Comparison of ENCODE assay signal across 6 cellular contexts in genomic region chr6:10720960-10721849, GRCh38. TPM values are rescaled to one million over a fixed set of nuclear protein-coding genes. Genes with fewer than 3 reads are reported as not detected.
DNase-seq lines count a peak whose midpoint lies in the region; ATAC-seq and TF ChIP-seq lines count a peak whose summit lies in the region.
"Not testable (repeated sequence)": the region's sequence is repeated elsewhere in the genome, so short reads cannot be mapped to it uniquely, and the experiment has no call there.

No MANE protein-coding gene starts in this region.

- not testable (repeated sequence) for H3K27me3 ChIP-seq in GM23338 (ENCODE audit: insufficient read depth); RWPE2 (ENCODE audit: insufficient read depth, poor library complexity, severe bottlenecking); upper lobe of left lung

- ATAC-seq in GM23338; RWPE2 (ENCODE audit: low read depth); upper lobe of left lung (ENCODE audit: low FRiP score in 2 of 2): not testable (repeated sequence)

- H3K4me2 ChIP-seq in GM23338 = not testable (repeated sequence)

- peaks cover 26% of the 10 kb centered on the region for H3K4me1 Mint-ChIP-seq in GM23338
- H3K4me1 Mint-ChIP-seq in activated naive CD8-positive, alpha-beta T cell (ENCODE audit: low read depth) = peaks cover 47% of the 10 kb centered on the region
- H3K4me1 Mint-ChIP-seq in nephron progenitor cell = peaks cover 45% of the 10 kb centered on the region

- H3K27ac Mint-ChIP-seq in GM23338 (peak overlapping the region; percentile 34; the same call in 1 of the 2 replicates), nephron progenitor cell (peak overlapping the region; percentile 18)
- peak overlapping the region; percentile 90 for H3K27ac Mint-ChIP-seq in activated naive CD8-positive, alpha-beta T cell

- H3K4me3 Mint-ChIP-seq in GM23338 (peak overlapping the region; percentile 96; the same call in 2 of the 3 replicates), nephron progenitor cell (peak overlapping the region; percentile 97)
- H3K4me3 Mint-ChIP-seq in activated naive CD8-positive, alpha-beta T cell = peak overlapping the region; percentile 94

- not testable (repeated sequence) for H4K20me1 ChIP-seq in GM23338 (replicated peaks; ENCODE audit: insufficient read depth)

- not testable (repeated sequence) for H3K4me3 ChIP-seq in GM23338
- H3K4me3 ChIP-seq in RWPE2 (ENCODE audit: severe bottlenecking) (peak overlapping the region; percentile 47), fibroblast of pulmonary artery (replicated peaks; ENCODE audit: low read depth, low read length) (peak overlapping the region; percentile 56), upper lobe of left lung (peak overlapping the region in 3 of 4 donors; percentile 64 to 72 (median 66))

- H3F3A ChIP-seq in GM23338 (replicated peaks; ENCODE audit: low read depth) = peaks cover 23% of the 10 kb centered on the region

- H3K9me3 Mint-ChIP-seq in GM23338 (peaks cover 34% of the 10 kb centered on the region), nephron progenitor cell (peaks cover 15% of the 10 kb centered on the region)
- not testable (repeated sequence) for H3K9me3 Mint-ChIP-seq in activated naive CD8-positive, alpha-beta T cell (ENCODE audit: low read depth)

- not testable (repeated sequence) for DNase-seq in GM23338 (ENCODE audit: low spot score); RWPE2 (ENCODE audit: low spot score); fibroblast of pulmonary artery (ENCODE audit: low read depth); nephron progenitor cell; upper lobe of left lung

- not testable (repeated sequence) for TF ChIP-seq POLR2A in upper lobe of left lung (IDR thresholded peaks at IDR 0.05)

- not testable (repeated sequence) for H2AFZ ChIP-seq in GM23338

- WGBS in upper lobe of left lung, 2 donors = 83 to 85% methylated on average over 11 to 17 of the region's 17 CpGs

- H3K9me2 ChIP-seq in GM23338 (ENCODE audit: insufficient read depth) = not testable (repeated sequence)

- TF ChIP-seq EP300 in upper lobe of left lung (IDR thresholded peaks at IDR 0.05) = not testable (repeated sequence)

- H3K4me1 ChIP-seq in GM23338 (ENCODE audit: insufficient read depth) (peaks cover 19% of the 10 kb centered on the region), upper lobe of left lung (peaks cover 15 to 49% (median 23%) of the 10 kb centered on the region in 4 donors)
- H3K4me1 ChIP-seq in RWPE2 (ENCODE audit: insufficient read depth, poor library complexity, severe bottlenecking) = not testable (repeated sequence)

- peaks cover 45% of the 10 kb centered on the region for H3K36me3 Mint-ChIP-seq in GM23338 (ENCODE audit: low read depth)
- not testable (repeated sequence) for H3K36me3 Mint-ChIP-seq in activated naive CD8-positive, alpha-beta T cell
- H3K36me3 Mint-ChIP-seq in nephron progenitor cell (ENCODE audit: low read depth) = peaks cover 15% of the 10 kb centered on the region

- H3K27me3 Mint-ChIP-seq in GM23338 (ENCODE audit: insufficient read depth, low read depth, poor library complexity) = peaks cover 13% of the 10 kb centered on the region
- not testable (repeated sequence) for H3K27me3 Mint-ChIP-seq in activated naive CD8-positive, alpha-beta T cell; nephron progenitor cell (ENCODE audit: low read depth, poor library complexity)

- not testable (repeated sequence) for H3K27ac ChIP-seq in GM23338 (ENCODE audit: low read depth)
- H3K27ac ChIP-seq in RWPE2 (ENCODE audit: poor library complexity, severe bottlenecking) (peak overlapping the region; percentile 76), upper lobe of left lung (peak overlapping the region; percentile 65 to 90 (median 76))

- H3K36me3 ChIP-seq in GM23338 (ENCODE audit: insufficient read depth); upper lobe of left lung: not testable (repeated sequence)
- H3K36me3 ChIP-seq in RWPE2 (ENCODE audit: low read depth) = peaks cover 14% of the 10 kb centered on the region

- TF ChIP-seq CTCF in GM23338 (conservative IDR thresholded peaks at IDR 0.05; ENCODE audit: low read depth in 2 of 2) = peak in 1 of 2 experiments; percentile 12; a peak in 1 of 4 replicates
- TF ChIP-seq CTCF in RWPE2 (IDR thresholded peaks at IDR 0.05; ENCODE audit: poor library complexity, severe bottlenecking); fibroblast of pulmonary artery (IDR thresholded peaks at IDR 0.05; ENCODE audit: low read length, missing control alignments); nephron progenitor cell (IDR thresholded peaks at IDR 0.05); upper lobe of left lung (IDR thresholded peaks at IDR 0.05): not testable (repeated sequence)

- peaks cover 23% of the 10 kb centered on the region for H3K79me2 ChIP-seq in GM23338 (replicated peaks; ENCODE audit: insufficient read depth)

- H3K9me3 ChIP-seq in RWPE2 (ENCODE audit: severe bottlenecking); upper lobe of left lung: not testable (repeated sequence)

RNA-seq across cellular contexts. Expression of gene TMEM14C, which starts 1.7 kb away (rescaled TPM):
- 123 and 131 TPM in 2 replicates for total RNA-seq in GM23338 (2014; rRNA removed; shearing (Covaris generic))
- 232 and 241 TPM in 2 replicates for polyA plus RNA-seq in GM23338 (2016; fragmentation: Nextera tagmentation; extraction: Ambion mirVana)
- total RNA-seq in upper lobe of left lung = 100 to 1,000 TPM in 2 of 6 donors, 10 to 100 TPM in 4; 23.0 to 116 (median 95.1) TPM

RNA-seq across cellular contexts. Expression of gene TMEM14B, which starts 26.4 kb away (rescaled TPM):
- total RNA-seq in GM23338 (2014; rRNA removed; shearing (Covaris generic)) = 104 and 111 TPM in 2 replicates
- 210 TPM in 2 replicates for polyA plus RNA-seq in GM23338 (2016; fragmentation: Nextera tagmentation; extraction: Ambion mirVana)
- total RNA-seq in upper lobe of left lung = 10 to 100 TPM; 25.1 to 73.9 (median 56.7) TPM

RNA-seq across cellular contexts. Expression of gene PAK1IP1, which starts 26.4 kb away (rescaled TPM):
- total RNA-seq in GM23338 (2014; rRNA removed; shearing (Covaris generic)) = 45.5 and 47.4 TPM in 2 replicates
- 82.1 and 93.2 TPM in 2 replicates for polyA plus RNA-seq in GM23338 (2016; fragmentation: Nextera tagmentation; extraction: Ambion mirVana)
- 10 to 100 TPM in 3 of 6 donors, 1 to 10 TPM in 3; 6.0 to 15.8 (median 10.8) TPM for total RNA-seq in upper lobe of left lung

RNA-seq across cellular contexts. Expression of gene C6orf52, which starts 26.8 kb away (rescaled TPM):
- 0.47 TPM in 1 of 2 replicates, not detected in the other for total RNA-seq in GM23338 (2014; rRNA removed; shearing (Covaris generic))
- 3.8 and 4.4 TPM in 2 replicates for polyA plus RNA-seq in GM23338 (2016; fragmentation: Nextera tagmentation; extraction: Ambion mirVana)
- 1 to 10 TPM in 2 of 6 donors, not detected in 4; 1.6 to 3.2 TPM for total RNA-seq in upper lobe of left lung

Comparison
In these comparisons a context has a peak if more than half of its experiments do, and no peak if none do; other contexts are left out.
1. H3K27ac Mint-ChIP-seq: peak in every context shown above with its lines; median percentile 90 in activated naive CD8-positive, alpha-beta T cell; 34 in GM23338; 18 in nephron progenitor cell.